16 cellular contexts compared by ENCODE assay signal in genomic region chrX:39167791-39168190, GRCh38.
DNase-seq lines count a peak whose midpoint lies in the region; ATAC-seq and TF ChIP-seq lines count a peak whose summit lies in the region.
"Had no signal": no experiment of that assay in that cellular context is flagged by ENCODE, and none has a peak within 500 bp of the region (broad histone marks: within the 10 kb centered on the region; RNA-seq: fewer than 3 reads in every experiment).

No MANE protein-coding gene starts in this region.

- H3K9ac ChIP-seq in BLaER1 (no peak overlapping the region), MM.1S (ENCODE audit: low read length) (no peak overlapping the region), mesendoderm (ENCODE audit: low read length) (no peak overlapping the region)

- H4K5ac ChIP-seq in mesendoderm (ENCODE audit: low read length): no peak overlapping the region

- H3K27me3 ChIP-seq in BLaER1 (peaks cover 18% of the 10 kb centered on the region), MM.1S (replicated peaks; ENCODE audit: insufficient read depth, low read length) (no peaks in the 10 kb centered on the region), mesendoderm (ENCODE audit: insufficient read depth, low read length, poor library complexity) (no peaks in the 10 kb centered on the region)

- DNase-seq in MM.1S (peak; percentile 83), 8988T (no peak), mesendoderm (no peak)
- no peak for DNase-seq in stimulated activated naive CD8-positive, alpha-beta T cell treated with anti-CD3 and anti-CD28 coated beads, Interleukin-15, Interleukin-2, amounts not matched to agents 100 U/mL and 50 U/mL, for 24 hours
- DNase-seq: central memory CD4-positive, alpha-beta T cell; head of caudate nucleus; naive B cell; NCI-H1105; NCI-H510A treated with DMSO at 0.1 percent for 48 hours; stimulated activated CD4-positive, alpha-beta T cell treated with anti-CD3 and anti-CD28 coated beads, Interleukin-4, amount 100 ng/mL, for 1 hour; T1000 had no signal

- ATAC-seq in GM18861 (IDR thresholded peaks at IDR 0.05; ENCODE audit: unreplicated experiment) (peak; percentile 82), HG02610 (IDR thresholded peaks at IDR 0.05; ENCODE audit: unreplicated experiment) (peak; percentile 61), GM18519 (IDR thresholded peaks at IDR 0.05; ENCODE audit: low FRiP score, unreplicated experiment) (no peak)
- no peak for ATAC-seq in stimulated activated naive CD8-positive, alpha-beta T cell treated with anti-CD3 and anti-CD28 coated beads, Interleukin-15, Interleukin-2, amounts not matched to agents 100 U/mL and 50 U/mL, for 24 hours
- ATAC-seq: stimulated activated memory B cell treated with anti-CD40 and anti-IgM and Interleukin-4, amounts not matched to agents 10 μg/mL and 1 μg/mL and 100 μg/mL, for 72 hours had no signal

- H3K9me2 ChIP-seq in MM.1S (replicated peaks; ENCODE audit: insufficient read depth, low read length): no peaks in the 10 kb centered on the region

- H3K4me1 ChIP-seq in BLaER1 (peaks cover 10% of the 10 kb centered on the region), MM.1S (ENCODE audit: low read length) (peaks cover 18% of the 10 kb centered on the region), mesendoderm (ENCODE audit: control insufficient read depth, low read depth, low read length) (no peaks in the 10 kb centered on the region)

- H3K36me3 ChIP-seq in BLaER1 (no peaks in the 10 kb centered on the region), MM.1S (replicated peaks; ENCODE audit: insufficient read depth, low read length) (no peaks in the 10 kb centered on the region), mesendoderm (ENCODE audit: control insufficient read depth, insufficient read depth, low read length) (no peaks in the 10 kb centered on the region)

- no peak overlapping the region for H3K4ac ChIP-seq in mesendoderm (ENCODE audit: low read depth, low read length)

- H2BK15ac ChIP-seq in mesendoderm (replicated peaks; ENCODE audit: low read depth): no peak overlapping the region

- H2BK120ac ChIP-seq in mesendoderm (ENCODE audit: low read depth, low read length): no peak overlapping the region

- no peak overlapping the region for H2AK5ac ChIP-seq in mesendoderm (ENCODE audit: low read length)

- no peak overlapping the region for H3K56ac ChIP-seq in mesendoderm (ENCODE audit: low read length)

- 0 out of 2 replicates have a peak overlapping the region, but pooled peaks have one; percentile 3 for H3K4me2 ChIP-seq in BLaER1
- H3K4me2 ChIP-seq in MM.1S (ENCODE audit: low read depth, low read length): peak overlapping the region; percentile 45; the same call in 1 of the 2 replicates
- no peak overlapping the region for H3K4me2 ChIP-seq in mesendoderm (ENCODE audit: low read length)

- H3K9me3 ChIP-seq in BLaER1: no peaks in the 10 kb centered on the region
- no peaks in the 10 kb centered on the region for H3K9me3 ChIP-seq in MM.1S (replicated peaks; ENCODE audit: insufficient read depth, low read length)

- no peak overlapping the region for H2BK5ac ChIP-seq in mesendoderm (ENCODE audit: low read length)

- peaks cover 12% of the 10 kb centered on the region for H3F3A ChIP-seq in MM.1S (ENCODE audit: insufficient read depth, low read length)

- WGBS in mesendoderm (ENCODE audit: extremely low coverage, insufficient coverage, low lambda C conversion rate): no CpG with 5 or more reads among the region's 5 CpGs

- H3K79me1 ChIP-seq in mesendoderm (ENCODE audit: low read length): no peaks in the 10 kb centered on the region

- H4K20me1 ChIP-seq in BLaER1 (no peaks in the 10 kb centered on the region), MM.1S (ENCODE audit: insufficient read depth, low read length) (no peaks in the 10 kb centered on the region)

- no peak overlapping the region for H3K23ac ChIP-seq in mesendoderm (ENCODE audit: low read length)

- H3K4me3 ChIP-seq in BLaER1 (no peak overlapping the region), MM.1S (ENCODE audit: low read length) (no peak overlapping the region), mesendoderm (ENCODE audit: low read length) (no peak overlapping the region)

- no peak overlapping the region for H2AFZ ChIP-seq in MM.1S (ENCODE audit: low read length)

- H4K8ac ChIP-seq in mesendoderm (ENCODE audit: low read depth, low read length): no peak overlapping the region

- TF ChIP-seq CTCF in MM.1S (IDR thresholded peaks at IDR 0.05; ENCODE audit: low read length): no peak

- H3K79me2 ChIP-seq in MM.1S (ENCODE audit: low read length) (no peaks in the 10 kb centered on the region), mesendoderm (ENCODE audit: control insufficient read depth, insufficient read depth, low read length) (no peaks in the 10 kb centered on the region)

- H3K18ac ChIP-seq in mesendoderm (ENCODE audit: low read length): no peak overlapping the region

- H3K27ac ChIP-seq in BLaER1 (no peak overlapping the region), MM.1S (ENCODE audit: low read length) (peak overlapping the region; percentile 58), mesendoderm (ENCODE audit: low read depth, low read length) (no peak overlapping the region)

Comparison
In these comparisons a context has a peak if more than half of its experiments do, and no peak if none do; other contexts are left out.
1. ATAC-seq: peak in GM18861 (single experiment) and HG02610 (single experiment); none in stimulated activated naive CD8-positive, alpha-beta T cell treated with anti-CD3 and anti-CD28 coated beads, Interleukin-15, Interleukin-2, amounts not matched to agents 100 U/mL and 50 U/mL, for 24 hours (single experiment) and GM18519 (single experiment).